In the genomic region with DNA sequence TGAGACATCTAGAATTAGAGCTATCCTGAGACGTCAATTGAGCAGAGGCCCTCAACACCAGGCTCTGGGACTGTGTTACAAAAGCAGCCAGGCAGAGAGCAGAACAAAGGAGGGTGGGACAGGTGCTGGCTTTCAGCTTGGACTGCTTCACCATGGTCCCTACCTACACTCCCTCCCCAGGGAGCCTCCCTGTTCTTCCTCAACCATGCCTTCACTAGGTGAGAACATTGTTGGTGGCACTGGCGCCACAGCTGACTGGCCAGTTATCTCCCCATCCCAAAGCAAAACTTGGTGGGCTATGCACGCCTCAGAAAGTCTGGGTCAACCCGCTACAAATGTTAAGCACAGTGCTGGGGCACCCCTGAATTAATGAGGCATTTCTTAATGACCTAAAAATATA, we compare ENCODE assay signal across 1 cellular context.
TF ChIP-seq lines count a peak whose summit lies in the region.

No MANE protein-coding gene starts in this region.

TF ChIP-seq in WTC11, 78 proteins besides CTCF, POLR2A, EP300 and RAD21 (continued from another document):
- TF ChIP-seq, protein P1, sequence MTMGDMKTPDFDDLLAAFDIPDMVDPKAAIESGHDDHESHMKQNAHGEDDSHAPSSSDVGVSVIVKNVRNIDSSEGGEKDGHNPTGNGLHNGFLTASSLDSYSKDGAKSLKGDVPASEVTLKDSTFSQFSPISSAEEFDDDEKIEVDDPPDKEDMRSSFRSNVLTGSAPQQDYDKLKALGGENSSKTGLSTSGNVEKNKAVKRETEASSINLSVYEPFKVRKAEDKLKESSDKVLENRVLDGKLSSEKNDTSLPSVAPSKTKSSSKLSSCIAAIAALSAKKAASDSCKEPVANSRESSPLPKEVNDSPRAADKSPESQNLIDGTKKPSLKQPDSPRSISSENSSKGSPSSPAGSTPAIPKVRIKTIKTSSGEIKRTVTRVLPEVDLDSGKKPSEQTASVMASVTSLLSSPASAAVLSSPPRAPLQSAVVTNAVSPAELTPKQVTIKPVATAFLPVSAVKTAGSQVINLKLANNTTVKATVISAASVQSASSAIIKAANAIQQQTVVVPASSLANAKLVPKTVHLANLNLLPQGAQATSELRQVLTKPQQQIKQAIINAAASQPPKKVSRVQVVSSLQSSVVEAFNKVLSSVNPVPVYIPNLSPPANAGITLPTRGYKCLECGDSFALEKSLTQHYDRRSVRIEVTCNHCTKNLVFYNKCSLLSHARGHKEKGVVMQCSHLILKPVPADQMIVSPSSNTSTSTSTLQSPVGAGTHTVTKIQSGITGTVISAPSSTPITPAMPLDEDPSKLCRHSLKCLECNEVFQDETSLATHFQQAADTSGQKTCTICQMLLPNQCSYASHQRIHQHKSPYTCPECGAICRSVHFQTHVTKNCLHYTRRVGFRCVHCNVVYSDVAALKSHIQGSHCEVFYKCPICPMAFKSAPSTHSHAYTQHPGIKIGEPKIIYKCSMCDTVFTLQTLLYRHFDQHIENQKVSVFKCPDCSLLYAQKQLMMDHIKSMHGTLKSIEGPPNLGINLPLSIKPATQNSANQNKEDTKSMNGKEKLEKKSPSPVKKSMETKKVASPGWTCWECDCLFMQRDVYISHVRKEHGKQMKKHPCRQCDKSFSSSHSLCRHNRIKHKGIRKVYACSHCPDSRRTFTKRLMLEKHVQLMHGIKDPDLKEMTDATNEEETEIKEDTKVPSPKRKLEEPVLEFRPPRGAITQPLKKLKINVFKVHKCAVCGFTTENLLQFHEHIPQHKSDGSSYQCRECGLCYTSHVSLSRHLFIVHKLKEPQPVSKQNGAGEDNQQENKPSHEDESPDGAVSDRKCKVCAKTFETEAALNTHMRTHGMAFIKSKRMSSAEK (CRISPR knock-in tag; IDR thresholded peaks at IDR 0.05; ENCODE audit: borderline replicate concordance) = no peak
- TF ChIP-seq ZNF138 (CRISPR knock-in tag; conservative IDR thresholded peaks at IDR 0.05) (no peak), ZNF219 (CRISPR knock-in tag; IDR thresholded peaks at IDR 0.05; ENCODE audit: borderline replicate concordance) (no peak), CBFB (CRISPR knock-in tag; IDR thresholded peaks at IDR 0.05; ENCODE audit: low read depth) (no peak), TEAD1 (CRISPR knock-in tag; IDR thresholded peaks at IDR 0.05) (no peak)
- TF ChIP-seq, protein P2, sequence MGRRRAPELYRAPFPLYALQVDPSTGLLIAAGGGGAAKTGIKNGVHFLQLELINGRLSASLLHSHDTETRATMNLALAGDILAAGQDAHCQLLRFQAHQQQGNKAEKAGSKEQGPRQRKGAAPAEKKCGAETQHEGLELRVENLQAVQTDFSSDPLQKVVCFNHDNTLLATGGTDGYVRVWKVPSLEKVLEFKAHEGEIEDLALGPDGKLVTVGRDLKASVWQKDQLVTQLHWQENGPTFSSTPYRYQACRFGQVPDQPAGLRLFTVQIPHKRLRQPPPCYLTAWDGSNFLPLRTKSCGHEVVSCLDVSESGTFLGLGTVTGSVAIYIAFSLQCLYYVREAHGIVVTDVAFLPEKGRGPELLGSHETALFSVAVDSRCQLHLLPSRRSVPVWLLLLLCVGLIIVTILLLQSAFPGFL (CRISPR knock-in tag; IDR thresholded peaks at IDR 0.05; ENCODE audit: borderline replicate concordance) = no peak
TF ChIP-seq in WTC11: peak in this region for 0.
